9 cellular contexts compared by ENCODE assay signal in the genomic region with DNA sequence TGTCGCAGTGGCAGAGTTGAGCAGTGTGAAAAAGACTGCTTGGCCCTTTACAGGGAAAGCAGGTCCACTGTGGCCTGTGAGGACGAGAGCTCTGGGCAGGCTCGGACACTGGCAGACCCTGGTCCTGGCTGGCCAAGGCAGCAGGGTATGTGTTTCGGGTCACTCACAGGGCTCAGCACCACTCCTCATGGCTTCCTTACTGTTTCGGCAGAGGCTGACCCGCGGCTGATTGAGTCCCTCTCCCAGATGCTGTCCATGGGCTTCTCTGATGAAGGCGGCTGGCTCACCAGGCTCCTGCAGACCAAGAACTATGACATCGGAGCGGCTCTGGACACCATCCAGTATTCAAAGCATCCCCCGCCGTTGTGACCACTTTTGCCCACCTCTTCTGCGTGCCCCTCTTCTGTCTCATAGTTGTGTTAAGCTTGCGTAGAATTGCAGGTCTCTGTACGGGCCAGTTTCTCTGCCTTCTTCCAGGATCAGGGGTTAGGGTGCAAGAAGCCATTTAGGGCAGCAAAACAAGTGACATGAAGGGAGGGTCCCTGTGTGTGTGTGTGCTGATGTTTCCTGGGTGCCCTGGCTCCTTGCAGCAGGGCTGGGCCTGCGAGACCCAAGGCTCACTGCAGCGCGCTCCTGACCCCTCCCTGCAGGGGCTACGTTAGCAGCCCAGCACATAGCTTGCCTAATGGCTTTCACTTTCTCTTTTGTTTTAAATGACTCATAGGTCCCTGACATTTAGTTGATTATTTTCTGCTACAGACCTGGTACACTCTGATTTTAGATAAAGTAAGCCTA. TPM values are rescaled to one million over a fixed set of nuclear protein-coding genes. Genes with fewer than 3 reads are reported as not detected.
DNase-seq lines count a peak whose midpoint lies in the region; ATAC-seq, FAIRE-seq and TF ChIP-seq lines count a peak whose summit lies in the region.
"Had no signal": no experiment of that assay in that cellular context is flagged by ENCODE, and none has a peak within 500 bp of the region (broad histone marks: within the 10 kb centered on the region; RNA-seq: fewer than 3 reads in every experiment).

No MANE protein-coding gene starts in this region.

- no peak for FAIRE-seq in kidney (lab: Jason Lieb, UNC)

- no peaks in the 10 kb centered on the region for H3K27me3 Mint-ChIP-seq in Calu3 (ENCODE audit: unreplicated experiment)

- H3K4me1 Mint-ChIP-seq in Calu3 (ENCODE audit: low read depth, unreplicated experiment) = peaks cover 33% of the 10 kb centered on the region

- H3K4me1 ChIP-seq in kidney (ENCODE audit: control insufficient read depth in 1 of 2, insufficient read depth in 1 of 2, low read depth in 1 of 2, low read length in 2 of 2) = peaks cover 0 to 14% of the 10 kb centered on the region in 2 donors

- TSS peak; percentile 57 for BruUV-seq in Calu3 (replicated peaks; lab: Mats Ljungman, UMichigan)

- intact Hi-C loops in Calu3 (cut with micrococcal nuclease; ENCODE audit: unreplicated experiment) (no loop called here), kidney (cut with DNase I) (no loop called here)

- no peak overlapping the region for H3K4me3 Mint-ChIP-seq in Calu3 (ENCODE audit: low read depth, unreplicated experiment)

- H3K9ac ChIP-seq in kidney (ENCODE audit: low read length in 2 of 2) = no peak overlapping the region

- H3K27ac ChIP-seq in kidney (ENCODE audit: low read depth in 2 of 2, low read length in 2 of 2) = peak overlapping the region in 1 of 2 donors; percentile 71

- TF ChIP-seq CTCF in Calu3 (IDR thresholded peaks at IDR 0.05; ENCODE audit: unreplicated experiment) (no peak), kidney (IDR thresholded peaks at IDR 0.05; ENCODE audit: borderline replicate concordance, extremely low read depth, insufficient read depth) (no peak)

- peaks cover 96% of the 10 kb centered on the region for H3K36me3 Mint-ChIP-seq in Calu3 (ENCODE audit: insufficient read depth, unreplicated experiment)

- H3K9me3 Mint-ChIP-seq in Calu3 (ENCODE audit: low read depth, unreplicated experiment) = no peaks in the 10 kb centered on the region

- H3K9me3 ChIP-seq in kidney (ENCODE audit: control insufficient read depth in 1 of 2, low read length in 2 of 2) = no peaks in the 10 kb centered on the region
- H3K9me3 ChIP-seq: body of pancreas had no signal

- peak; percentile 70 for ATAC-seq in HG03354 (IDR thresholded peaks at IDR 0.05; ENCODE audit: poor library complexity, severe bottlenecking, unreplicated experiment)
- ATAC-seq: body of pancreas had no signal

- CTCF ChIA-PET in Calu3 (lab: Charles Lee) = interaction anchor here (0.5 kb wide), 1 partner anchor 156 kb away, joined by 8 read pairs; no protein-coding TSS in a partner anchor

- H3K36me3 ChIP-seq in kidney (ENCODE audit: control insufficient read depth in 1 of 2, insufficient read depth in 2 of 2, low read length in 2 of 2) = peaks cover 39 to 55% of the 10 kb centered on the region in 2 donors

- no peak for DNase-seq in Calu3
- DNase-seq in activated T-cell treated with anti-CD3 and anti-CD28 coated beads, Interleukin-2, amount 50 U/mL, for 48 hours = peak; percentile 46 to 62
- DNase-seq in kidney = peak; percentile 84
- peak in 5 of 6 experiments; percentile 24 to 34 (median 27) for DNase-seq in stimulated activated naive CD4-positive, alpha-beta T cell (lab: John Stamatoyannopoulos, UW)
- DNase-seq in iPS-NIHi7 (ENCODE audit: extremely low spot score) = no peak
- no peak for DNase-seq in NCI-H2171 treated with DMSO at 0.1 percent for 48 hours (lab: John Stamatoyannopoulos, UW)
- DNase-seq in SHP77 (lab: John Stamatoyannopoulos, UW) = no peak

- peak overlapping the region; percentile 49 for H3K27ac Mint-ChIP-seq in Calu3 (ENCODE audit: unreplicated experiment)

- no peak overlapping the region for H3K4me3 ChIP-seq in kidney (ENCODE audit: low read length in 2 of 2)
- H3K4me3 ChIP-seq: body of pancreas had no signal

RNA-seq across cellular contexts. Expression of a gene that starts 15.7 kb away (rescaled TPM):
- 1,023 and 1,145 TPM in 2 replicates for total RNA-seq in Calu3 (2022)
- 249 TPM for total RNA-seq in kidney
- 309 TPM for polyA plus RNA-seq in kidney (ENCODE audit: insufficient read depth, low read depth, low replicate concordance)

RNA-seq across cellular contexts. Expression of a gene that starts 22.2 kb away (rescaled TPM):
- total RNA-seq in Calu3 (2022) = 41.5 and 47.1 TPM in 2 replicates
- 36.6 TPM for total RNA-seq in kidney
- 25.3 TPM for polyA plus RNA-seq in kidney (ENCODE audit: insufficient read depth, low read depth, low replicate concordance)

RNA-seq across cellular contexts. Expression of a gene that starts 29.8 kb away (rescaled TPM):
- total RNA-seq in Calu3 (2022) (610 and 613 TPM in 2 replicates), kidney (174 TPM)
- polyA plus RNA-seq in kidney (ENCODE audit: insufficient read depth, low read depth, low replicate concordance) = 79.4 TPM

RNA-seq across cellular contexts. Expression of a gene that starts 42.6 kb away (rescaled TPM):
- total RNA-seq in Calu3 (2022) (2.2 and 4.9 TPM in 2 replicates), kidney (30.6 TPM)
- 20.1 TPM for polyA plus RNA-seq in kidney (ENCODE audit: insufficient read depth, low read depth, low replicate concordance)

Comparison
In these comparisons a context has a peak if more than half of its experiments do, and no peak if none do; other contexts are left out.
1. DNase-seq: peak in activated T-cell treated with anti-CD3 and anti-CD28 coated beads, Interleukin-2, amount 50 U/mL, for 48 hours (2 of 2), kidney (single experiment) and stimulated activated naive CD4-positive, alpha-beta T cell (5 of 6); none in Calu3 (single experiment), iPS-NIHi7 (single experiment), NCI-H2171 treated with DMSO at 0.1 percent for 48 hours (single experiment) and SHP77 (0 of 2).